ENCODE assay signal across 10 cellular contexts in genomic region chr13:48586591-48587103, GRCh38. TPM values are rescaled to one million over a fixed set of nuclear protein-coding genes. Genes with fewer than 3 reads are reported as not detected.
DNase-seq lines count a peak whose midpoint lies in the region; ATAC-seq and TF ChIP-seq lines count a peak whose summit lies in the region.
"Had no signal": no experiment of that assay in that cellular context is flagged by ENCODE, and none has a peak within 500 bp of the region (broad histone marks: within the 10 kb centered on the region; RNA-seq: fewer than 3 reads in every experiment).

No MANE protein-coding gene starts in this region.

- H3K36me3 ChIP-seq in BE2C (no peaks in the 10 kb centered on the region), WERI-Rb-1 (no peaks in the 10 kb centered on the region)

- H3K27ac ChIP-seq in WERI-Rb-1: no peak overlapping the region

- H3K4me1 ChIP-seq in BE2C: peaks cover 3% of the 10 kb centered on the region; the same call in 1 of the 2 replicates

- peak; percentile 28 for DNase-seq in BE2C
- peak; percentile 61 for DNase-seq in choroid plexus epithelial cell (ENCODE audit: low read depth)
- peak; percentile 52 for DNase-seq in mucosa of gallbladder (ENCODE audit: low spot score)
- no peak for DNase-seq in WERI-Rb-1
- DNase-seq in GM19240 (ENCODE audit: insufficient read length, low spot score): no peak
- DNase-seq: AML-193, NCI-H446 treated with DMSO at 0.1 percent for 48 hours had no signal

- TF ChIP-seq POLR2A in GM18505 (IDR thresholded peaks at IDR 0.05; ENCODE audit: borderline replicate concordance, extremely low read depth, insufficient read depth, insufficient read length): no peak

- ATAC-seq in HG03139 (IDR thresholded peaks at IDR 0.05; ENCODE audit: unreplicated experiment) (peak; percentile 38), HG02623 (IDR thresholded peaks at IDR 0.05; ENCODE audit: unreplicated experiment) (no peak), GM18505 (IDR thresholded peaks at IDR 0.05; ENCODE audit: unreplicated experiment) (no peak)

- peaks cover 3% of the 10 kb centered on the region for H3K9me3 ChIP-seq in BE2C
- no peaks in the 10 kb centered on the region for H3K9me3 ChIP-seq in WERI-Rb-1 (ENCODE audit: severe bottlenecking)

- H3K4me3 ChIP-seq in BE2C (ENCODE audit: low read depth, low read length) (no peak overlapping the region), choroid plexus epithelial cell (ENCODE audit: low read depth, low read length) (no peak overlapping the region), WERI-Rb-1 (ENCODE audit: low read depth, low read length) (no peak overlapping the region)

- no peaks in the 10 kb centered on the region for H3K27me3 ChIP-seq in BE2C
- H3K27me3 ChIP-seq in WERI-Rb-1 (ENCODE audit: insufficient read depth, low read depth, severe bottlenecking): no peaks in the 10 kb centered on the region

- TF ChIP-seq CTCF in BE2C (IDR thresholded peaks at IDR 0.05; ENCODE audit: low read depth, low read length) (no peak), choroid plexus epithelial cell (conservative IDR thresholded peaks at IDR 0.05; ENCODE audit: low read depth, low read length) (no peak), WERI-Rb-1 (IDR thresholded peaks at IDR 0.05; ENCODE audit: low read depth, low read length) (no peak)

RNA-seq across cellular contexts. Expression of gene RCBTB2, which starts 53.8 kb away (rescaled TPM):
- 9.2 TPM for polyA plus RNA-seq in BE2C (2012; ENCODE audit: insufficient read depth, insufficient read length, low read depth)
- total RNA-seq in mucosa of gallbladder: 18.3 TPM

Comparison
In these comparisons a context has a peak if more than half of its experiments do, and no peak if none do; other contexts are left out.
1. DNase-seq: peak in BE2C (single experiment), choroid plexus epithelial cell (single experiment) and mucosa of gallbladder (single experiment); none in WERI-Rb-1 (single experiment) and GM19240 (single experiment).